In the genomic region with DNA sequence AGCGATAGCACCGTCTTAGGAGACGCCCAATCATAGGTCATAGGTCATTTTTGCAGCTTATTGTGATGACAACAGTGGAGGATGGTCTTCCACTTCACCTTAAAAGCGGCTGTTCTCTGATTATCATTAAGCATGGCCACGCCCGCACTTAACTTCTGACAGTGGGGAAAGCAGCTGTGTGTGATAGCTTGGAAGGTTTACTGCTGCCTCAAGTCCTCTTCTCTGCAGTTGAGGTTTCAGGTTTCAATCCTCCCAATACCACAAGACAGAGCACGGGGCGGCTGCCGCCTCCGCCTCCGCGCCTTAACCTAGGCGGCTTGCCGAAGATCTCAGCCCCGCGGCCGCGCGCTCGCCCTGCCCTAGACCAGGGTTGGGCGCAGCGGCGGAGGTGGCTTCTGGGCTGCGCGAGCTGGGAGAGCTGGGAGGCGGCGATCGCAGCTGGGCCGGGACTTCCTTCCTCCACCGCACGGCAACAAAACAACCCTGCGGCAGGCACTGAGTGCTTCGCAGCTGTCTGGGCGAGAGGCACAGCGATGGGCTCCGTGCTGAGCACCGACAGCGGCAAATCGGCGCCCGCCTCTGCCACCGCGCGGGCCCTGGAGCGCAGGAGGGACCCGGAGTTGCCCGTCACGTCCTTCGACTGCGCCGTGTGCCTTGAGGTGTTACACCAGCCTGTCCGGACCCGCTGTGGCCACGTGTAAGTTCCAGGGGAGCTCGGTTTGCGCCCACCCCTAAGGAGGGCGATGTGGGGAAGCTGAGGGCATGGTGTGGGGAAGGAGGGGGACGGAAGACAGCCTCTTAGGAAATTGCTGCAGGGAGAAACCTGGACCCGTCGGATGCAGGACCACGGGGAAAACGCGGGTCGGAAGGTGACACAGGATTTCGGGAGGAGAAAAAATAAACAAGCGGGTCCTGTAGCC, we compare ENCODE assay signal across 1 cellular context.
A peak's percentile ranks its signal among the peaks of the same experiment; 100 is the strongest.
TF ChIP-seq lines count a peak whose summit lies in the region.

RNF125 (plus strand) TSS at position 495 of the 920 bp plus-strand sequence; CDS start at position 534, 39 bp downstream.

TF ChIP-seq in HepG2, 621 proteins besides CTCF, POLR2A, EP300 and RAD21 (continued from another document and continues in another):
- TF ChIP-seq ZNF251 (CRISPR knock-in tag; IDR thresholded peaks at IDR 0.05) (no peak), ZFX (CRISPR knock-in tag; IDR thresholded peaks at IDR 0.05; ENCODE audit: low read depth) (peak; percentile 69), ZXDC (CRISPR knock-in tag; IDR thresholded peaks at IDR 0.05) (no peak), NR2F2 (IDR thresholded peaks at IDR 0.05; ENCODE audit: borderline replicate concordance, low read depth) (no peak), PPARG (CRISPR knock-in tag; conservative IDR thresholded peaks at IDR 0.05) (no peak), SIN3B (IDR thresholded peaks at IDR 0.05; ENCODE audit: low read length) (no peak), RBM22 (optimal IDR thresholded peaks at IDR 0.05; ENCODE audit: low read length) (no peak), DNMT3B (CRISPR knock-in tag; conservative IDR thresholded peaks at IDR 0.05) (no peak; the same call in 1 of the 2 replicates), AHDC1 (CRISPR knock-in tag; IDR thresholded peaks at IDR 0.05; ENCODE audit: borderline replicate concordance) (peak; percentile 58; the same call in 1 of the 2 replicates), JUND (CRISPR knock-in tag; IDR thresholded peaks at IDR 0.05) (0 out of 2 replicates have a peak, but pooled peaks have one; percentile 47), SNAI1 (CRISPR knock-in tag; IDR thresholded peaks at IDR 0.05; ENCODE audit: borderline replicate concordance) (0 out of 2 replicates have a peak, but pooled peaks have one; percentile 36), YEATS4 (CRISPR knock-in tag; IDR thresholded peaks at IDR 0.05; ENCODE audit: borderline replicate concordance) (no peak; the same call in 1 of the 2 replicates), ZNF775 (CRISPR knock-in tag; IDR thresholded peaks at IDR 0.05; ENCODE audit: borderline replicate concordance) (no peak), KIAA2018 (CRISPR knock-in tag; IDR thresholded peaks at IDR 0.05; ENCODE audit: borderline replicate concordance) (no peak), MBD4 (IDR thresholded peaks at IDR 0.05; ENCODE audit: borderline replicate concordance, low read length) (no peak), ZNF160 (CRISPR knock-in tag; IDR thresholded peaks at IDR 0.05) (peak; percentile 59; the same call in 1 of the 2 replicates), KMT2A (CRISPR knock-in tag; IDR thresholded peaks at IDR 0.05) (peak; percentile 86), KAT2B (IDR thresholded peaks at IDR 0.05; ENCODE audit: borderline replicate concordance, low read depth, low read length) (no peak), ZNF704 (CRISPR knock-in tag; IDR thresholded peaks at IDR 0.05; ENCODE audit: borderline replicate concordance) (no peak), BRD4 (CRISPR knock-in tag; IDR thresholded peaks at IDR 0.05) (no peak)
- TF ChIP-seq, protein P1, sequence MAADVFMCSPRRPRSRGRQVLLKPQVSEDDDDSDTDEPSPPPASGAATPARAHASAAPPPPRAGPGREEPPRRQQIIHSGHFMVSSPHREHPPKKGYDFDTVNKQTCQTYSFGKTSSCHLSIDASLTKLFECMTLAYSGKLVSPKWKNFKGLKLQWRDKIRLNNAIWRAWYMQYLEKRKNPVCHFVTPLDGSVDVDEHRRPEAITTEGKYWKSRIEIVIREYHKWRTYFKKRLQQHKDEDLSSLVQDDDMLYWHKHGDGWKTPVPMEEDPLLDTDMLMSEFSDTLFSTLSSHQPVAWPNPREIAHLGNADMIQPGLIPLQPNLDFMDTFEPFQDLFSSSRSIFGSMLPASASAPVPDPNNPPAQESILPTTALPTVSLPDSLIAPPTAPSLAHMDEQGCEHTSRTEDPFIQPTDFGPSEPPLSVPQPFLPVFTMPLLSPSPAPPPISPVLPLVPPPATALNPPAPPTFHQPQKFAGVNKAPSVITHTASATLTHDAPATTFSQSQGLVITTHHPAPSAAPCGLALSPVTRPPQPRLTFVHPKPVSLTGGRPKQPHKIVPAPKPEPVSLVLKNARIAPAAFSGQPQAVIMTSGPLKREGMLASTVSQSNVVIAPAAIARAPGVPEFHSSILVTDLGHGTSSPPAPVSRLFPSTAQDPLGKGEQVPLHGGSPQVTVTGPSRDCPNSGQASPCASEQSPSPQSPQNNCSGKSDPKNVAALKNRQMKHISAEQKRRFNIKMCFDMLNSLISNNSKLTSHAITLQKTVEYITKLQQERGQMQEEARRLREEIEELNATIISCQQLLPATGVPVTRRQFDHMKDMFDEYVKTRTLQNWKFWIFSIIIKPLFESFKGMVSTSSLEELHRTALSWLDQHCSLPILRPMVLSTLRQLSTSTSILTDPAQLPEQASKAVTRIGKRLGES (CRISPR knock-in tag; IDR thresholded peaks at IDR 0.05; ENCODE audit: borderline replicate concordance), result no peak
- TF ChIP-seq, protein P2, sequence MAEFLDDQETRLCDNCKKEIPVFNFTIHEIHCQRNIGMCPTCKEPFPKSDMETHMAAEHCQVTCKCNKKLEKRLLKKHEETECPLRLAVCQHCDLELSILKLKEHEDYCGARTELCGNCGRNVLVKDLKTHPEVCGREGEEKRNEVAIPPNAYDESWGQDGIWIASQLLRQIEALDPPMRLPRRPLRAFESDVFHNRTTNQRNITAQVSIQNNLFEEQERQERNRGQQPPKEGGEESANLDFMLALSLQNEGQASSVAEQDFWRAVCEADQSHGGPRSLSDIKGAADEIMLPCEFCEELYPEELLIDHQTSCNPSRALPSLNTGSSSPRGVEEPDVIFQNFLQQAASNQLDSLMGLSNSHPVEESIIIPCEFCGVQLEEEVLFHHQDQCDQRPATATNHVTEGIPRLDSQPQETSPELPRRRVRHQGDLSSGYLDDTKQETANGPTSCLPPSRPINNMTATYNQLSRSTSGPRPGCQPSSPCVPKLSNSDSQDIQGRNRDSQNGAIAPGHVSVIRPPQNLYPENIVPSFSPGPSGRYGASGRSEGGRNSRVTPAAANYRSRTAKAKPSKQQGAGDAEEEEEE (CRISPR knock-in tag; IDR thresholded peaks at IDR 0.05; ENCODE audit: borderline replicate concordance), result no peak
- TF ChIP-seq, protein P3, sequence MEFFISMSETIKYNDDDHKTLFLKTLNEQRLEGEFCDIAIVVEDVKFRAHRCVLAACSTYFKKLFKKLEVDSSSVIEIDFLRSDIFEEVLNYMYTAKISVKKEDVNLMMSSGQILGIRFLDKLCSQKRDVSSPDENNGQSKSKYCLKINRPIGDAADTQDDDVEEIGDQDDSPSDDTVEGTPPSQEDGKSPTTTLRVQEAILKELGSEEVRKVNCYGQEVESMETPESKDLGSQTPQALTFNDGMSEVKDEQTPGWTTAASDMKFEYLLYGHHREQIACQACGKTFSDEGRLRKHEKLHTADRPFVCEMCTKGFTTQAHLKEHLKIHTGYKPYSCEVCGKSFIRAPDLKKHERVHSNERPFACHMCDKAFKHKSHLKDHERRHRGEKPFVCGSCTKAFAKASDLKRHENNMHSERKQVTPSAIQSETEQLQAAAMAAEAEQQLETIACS (CRISPR knock-in tag; IDR thresholded peaks at IDR 0.05), result peak; percentile 61; the same call in 1 of the 2 replicates
